ENCODE assay signal across 1 cellular context in genomic region chr1:206654826-206655225, GRCh38.
A peak's percentile ranks its signal among the peaks of the same experiment; 100 is the strongest.
TF ChIP-seq lines count a peak whose summit lies in the region.

No MANE protein-coding gene starts in this region.

TF ChIP-seq in K562, 482 proteins besides CTCF, POLR2A, EP300 and RAD21:
- TF ChIP-seq C11orf30 (IDR thresholded peaks at IDR 0.05; ENCODE audit: low read depth): no peak
- peak; percentile 25; the same call in 1 of the 2 replicates for TF ChIP-seq MAFG (tag; conservative IDR thresholded peaks at IDR 0.05)
